ENCODE assay signal across 28 cellular contexts in the genomic region with DNA sequence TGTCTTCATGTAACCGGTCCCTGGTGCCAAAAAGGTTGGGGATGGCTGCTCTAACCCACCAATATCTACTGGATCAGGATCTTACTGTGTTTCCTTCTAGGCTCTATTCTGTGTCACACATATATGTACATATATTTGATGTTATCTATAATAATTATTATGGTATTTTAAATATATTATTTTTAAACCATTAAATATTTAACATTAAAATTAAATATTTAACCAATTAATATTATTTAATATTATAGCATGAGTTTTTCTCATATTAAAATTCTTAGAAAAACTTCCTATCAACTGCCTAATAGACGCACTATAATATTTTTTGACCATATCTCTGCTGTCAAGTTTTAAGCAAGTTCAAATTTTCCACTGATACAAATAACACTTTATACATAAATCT.
"Had no signal": no experiment of that assay in that cellular context is flagged by ENCODE, and none has a peak within 500 bp of the region (broad histone marks: within the 10 kb centered on the region; RNA-seq: fewer than 3 reads in every experiment).

No MANE protein-coding gene starts in this region.

- H3K36me3 Mint-ChIP-seq: activated naive CD4-positive, alpha-beta T cell treated with anti-CD3 and anti-CD28 coated beads, Interleukin-2, amount 10 ng/mL, durations not matched to agents 7 days and 5 days; activated naive CD8-positive, alpha-beta T cell treated with anti-CD3 and anti-CD28 coated beads, Interleukin-2, amount 10 ng/mL, durations not matched to agents 7 days and 5 days had no signal

- H3K27me3 ChIP-seq: ascending aorta, breast epithelium, cardiac muscle cell, colonic mucosa, gastrocnemius medialis, heart right ventricle had no signal

- H3K27ac Mint-ChIP-seq: activated CD8-positive, alpha-beta T cell treated with anti-CD3 and anti-CD28 coated beads for 36 hours; activated naive CD4-positive, alpha-beta T cell treated with anti-CD3 and anti-CD28 coated beads, Interleukin-2, amount 10 ng/mL, durations not matched to agents 7 days and 5 days; activated naive CD4-positive, alpha-beta T cell treated with anti-CD3 and anti-CD28 coated beads, Interleukin-2, amount 50 U/mL, for 72 hours; activated naive CD8-positive, alpha-beta T cell treated with anti-CD3 and anti-CD28 coated beads, Interleukin-2, amount 10 ng/mL, durations not matched to agents 7 days and 5 days; activated T-helper 1 cell treated with anti-CD3 and anti-CD28 coated beads, Interleukin-12 subunit alpha, Interleukin-12 subunit beta, Interleukin-2, Interleukin-4 antibody, amounts not matched to agents 30 ng/mL and 10 ng/mL and 1 ng/mL, durations not matched to agents 14 hours and 24 hours and 36 hours; activated T-helper 2 cell treated with anti-CD3 and anti-CD28 coated beads, Interferon-gamma antibody, Interleukin-2, Interleukin-4, amounts not matched to agents 10 μg/mL and 5 μg/mL and 100 μg/mL, durations not matched to agents 14 hours and 24 hours and 36 hours; brain had no signal

- ATAC-seq: activated CD8-positive, alpha-beta T cell treated with anti-CD3 and anti-CD28 coated beads for 36 hours; activated naive CD4-positive, alpha-beta T cell treated with anti-CD3 and anti-CD28 coated beads, Interleukin-2, amount 50 U/mL, for 72 hours; esophagus mucosa; gastrocnemius medialis; heart right ventricle had no signal

- H3K27me3 Mint-ChIP-seq: activated naive CD4-positive, alpha-beta T cell treated with anti-CD3 and anti-CD28 coated beads, Interleukin-2, amount 10 ng/mL, durations not matched to agents 7 days and 5 days had no signal

- H3K36me3 ChIP-seq: ascending aorta, breast epithelium, cardiac muscle cell, colonic mucosa, gastrocnemius medialis, heart right ventricle had no signal

- H3K9me3 Mint-ChIP-seq: activated CD8-positive, alpha-beta T cell treated with anti-CD3 and anti-CD28 coated beads for 36 hours; activated naive CD4-positive, alpha-beta T cell treated with anti-CD3 and anti-CD28 coated beads, Interleukin-2, amount 10 ng/mL, durations not matched to agents 7 days and 5 days; activated T-helper 2 cell treated with anti-CD3 and anti-CD28 coated beads, Interferon-gamma antibody, Interleukin-2, Interleukin-4, amounts not matched to agents 10 μg/mL and 5 μg/mL and 100 μg/mL, durations not matched to agents 14 hours and 24 hours and 36 hours had no signal

- H3K9me3 ChIP-seq: ascending aorta, colonic mucosa, gastrocnemius medialis had no signal

- H3K4me3 ChIP-seq: ascending aorta, breast epithelium, cardiac muscle cell, colonic mucosa, gastrocnemius medialis, heart right ventricle had no signal

- H3K4me1 ChIP-seq: ascending aorta, breast epithelium, colonic mucosa, heart right ventricle had no signal

- DNase-seq: activated CD4-positive, alpha-beta T cell treated with anti-CD3 and anti-CD28 coated beads for 48 hours; activated CD4-positive, alpha-beta T cell treated with anti-CD3 and anti-CD28 coated beads, Interleukin-2, amount 50 U/mL, for 1 hour; activated CD4-positive, alpha-beta T cell treated with anti-CD3 and anti-CD28 coated beads, Interleukin-2, amount 50 U/mL, for 48 hours; activated CD8-positive, alpha-beta memory T cell treated with anti-CD3 and anti-CD28 coated beads for 24 hours; activated CD8-positive, alpha-beta T cell treated with anti-CD3 and anti-CD28 coated beads for 36 hours; activated effector memory CD4-positive, alpha-beta T cell treated with anti-CD3 and anti-CD28 coated beads, Interleukin-2, amount 50 U/mL, for 16 hours; activated naive CD4-positive, alpha-beta T cell; activated naive CD4-positive, alpha-beta T cell treated with anti-CD3 and anti-CD28 coated beads, Interleukin-2, amount 10 ng/mL, durations not matched to agents 7 days and 5 days; activated naive CD8-positive, alpha-beta T cell treated with anti-CD3 and anti-CD28 coated beads, Interleukin-2, amount 10 ng/mL, durations not matched to agents 7 days and 5 days; activated T-cell treated with anti-CD3 and anti-CD28 coated beads, Interleukin-2, amount 50 U/mL, for 1 hour; activated T-cell treated with anti-CD3 and anti-CD28 coated beads, Interleukin-2, amount 50 U/mL, for 48 hours; central memory CD4-positive, alpha-beta T cell; cerebellar nuclear complex; colonic mucosa; effector CD8-positive, alpha-beta T cell; foreskin fibroblast; gastrocnemius medialis; glutamatergic neuron; heart right ventricle; T-helper 2 cell had no signal

- H3K27ac ChIP-seq: ascending aorta, breast epithelium, cardiac muscle cell, colonic mucosa, gastrocnemius medialis, heart right ventricle had no signal

- H3K4me3 Mint-ChIP-seq: activated CD8-positive, alpha-beta T cell treated with anti-CD3 and anti-CD28 coated beads for 36 hours; activated naive CD4-positive, alpha-beta T cell treated with anti-CD3 and anti-CD28 coated beads, Interleukin-2, amount 10 ng/mL, durations not matched to agents 7 days and 5 days; activated naive CD8-positive, alpha-beta T cell treated with anti-CD3 and anti-CD28 coated beads, Interleukin-2, amount 10 ng/mL, durations not matched to agents 7 days and 5 days; activated T-helper 1 cell treated with anti-CD3 and anti-CD28 coated beads, Interleukin-12 subunit alpha, Interleukin-12 subunit beta, Interleukin-2, Interleukin-4 antibody, amounts not matched to agents 30 ng/mL and 10 ng/mL and 1 ng/mL, durations not matched to agents 14 hours and 24 hours and 36 hours; brain had no signal
